1 cellular context compared by ENCODE assay signal in genomic region chr11:83156150-83156995, GRCh38.
TF ChIP-seq lines count a peak whose summit lies in the region.

No MANE protein-coding gene starts in this region.

TF ChIP-seq in K562, 482 proteins besides CTCF, POLR2A, EP300 and RAD21 (continued from another document):
- TF ChIP-seq, protein P1, sequence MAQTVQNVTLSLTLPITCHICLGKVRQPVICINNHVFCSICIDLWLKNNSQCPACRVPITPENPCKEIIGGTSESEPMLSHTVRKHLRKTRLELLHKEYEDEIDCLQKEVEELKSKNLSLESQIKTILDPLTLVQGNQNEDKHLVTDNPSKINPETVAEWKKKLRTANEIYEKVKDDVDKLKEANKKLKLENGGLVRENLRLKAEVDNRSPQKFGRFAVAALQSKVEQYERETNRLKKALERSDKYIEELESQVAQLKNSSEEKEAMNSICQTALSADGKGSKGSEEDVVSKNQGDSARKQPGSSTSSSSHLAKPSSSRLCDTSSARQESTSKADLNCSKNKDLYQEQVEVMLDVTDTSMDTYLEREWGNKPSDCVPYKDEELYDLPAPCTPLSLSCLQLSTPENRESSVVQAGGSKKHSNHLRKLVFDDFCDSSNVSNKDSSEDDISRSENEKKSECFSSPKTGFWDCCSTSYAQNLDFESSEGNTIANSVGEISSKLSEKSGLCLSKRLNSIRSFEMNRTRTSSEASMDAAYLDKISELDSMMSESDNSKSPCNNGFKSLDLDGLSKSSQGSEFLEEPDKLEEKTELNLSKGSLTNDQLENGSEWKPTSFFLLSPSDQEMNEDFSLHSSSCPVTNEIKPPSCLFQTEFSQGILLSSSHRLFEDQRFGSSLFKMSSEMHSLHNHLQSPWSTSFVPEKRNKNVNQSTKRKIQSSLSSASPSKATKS (CRISPR knock-in tag; IDR thresholded peaks at IDR 0.05), result no peak
- no peak for TF ChIP-seq NR2C2 (CRISPR knock-in tag; IDR thresholded peaks at IDR 0.05)
- peak; percentile 39 for TF ChIP-seq NR2C2 (tag; IDR thresholded peaks at IDR 0.05)
- TF ChIP-seq ZNF165 (CRISPR knock-in tag; IDR thresholded peaks at IDR 0.05; ENCODE audit: borderline replicate concordance), result no peak
- TF ChIP-seq, protein P2, sequence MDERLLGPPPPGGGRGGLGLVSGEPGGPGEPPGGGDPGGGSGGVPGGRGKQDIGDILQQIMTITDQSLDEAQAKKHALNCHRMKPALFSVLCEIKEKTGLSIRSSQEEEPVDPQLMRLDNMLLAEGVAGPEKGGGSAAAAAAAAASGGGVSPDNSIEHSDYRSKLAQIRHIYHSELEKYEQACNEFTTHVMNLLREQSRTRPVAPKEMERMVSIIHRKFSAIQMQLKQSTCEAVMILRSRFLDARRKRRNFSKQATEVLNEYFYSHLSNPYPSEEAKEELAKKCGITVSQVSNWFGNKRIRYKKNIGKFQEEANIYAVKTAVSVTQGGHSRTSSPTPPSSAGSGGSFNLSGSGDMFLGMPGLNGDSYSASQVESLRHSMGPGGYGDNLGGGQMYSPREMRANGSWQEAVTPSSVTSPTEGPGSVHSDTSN (CRISPR knock-in tag; IDR thresholded peaks at IDR 0.05; ENCODE audit: low read depth), result peak; percentile 97
- TF ChIP-seq, protein P2 (tag; conservative IDR thresholded peaks at IDR 0.05; ENCODE audit: low read depth), result peak; percentile 99
- TF ChIP-seq ZNF3 (CRISPR knock-in tag; IDR thresholded peaks at IDR 0.05), result no peak
- TF ChIP-seq CHD2 (IDR thresholded peaks at IDR 0.05; ENCODE audit: low read depth, low read length), result peak; percentile 54
- TF ChIP-seq, protein P3, sequence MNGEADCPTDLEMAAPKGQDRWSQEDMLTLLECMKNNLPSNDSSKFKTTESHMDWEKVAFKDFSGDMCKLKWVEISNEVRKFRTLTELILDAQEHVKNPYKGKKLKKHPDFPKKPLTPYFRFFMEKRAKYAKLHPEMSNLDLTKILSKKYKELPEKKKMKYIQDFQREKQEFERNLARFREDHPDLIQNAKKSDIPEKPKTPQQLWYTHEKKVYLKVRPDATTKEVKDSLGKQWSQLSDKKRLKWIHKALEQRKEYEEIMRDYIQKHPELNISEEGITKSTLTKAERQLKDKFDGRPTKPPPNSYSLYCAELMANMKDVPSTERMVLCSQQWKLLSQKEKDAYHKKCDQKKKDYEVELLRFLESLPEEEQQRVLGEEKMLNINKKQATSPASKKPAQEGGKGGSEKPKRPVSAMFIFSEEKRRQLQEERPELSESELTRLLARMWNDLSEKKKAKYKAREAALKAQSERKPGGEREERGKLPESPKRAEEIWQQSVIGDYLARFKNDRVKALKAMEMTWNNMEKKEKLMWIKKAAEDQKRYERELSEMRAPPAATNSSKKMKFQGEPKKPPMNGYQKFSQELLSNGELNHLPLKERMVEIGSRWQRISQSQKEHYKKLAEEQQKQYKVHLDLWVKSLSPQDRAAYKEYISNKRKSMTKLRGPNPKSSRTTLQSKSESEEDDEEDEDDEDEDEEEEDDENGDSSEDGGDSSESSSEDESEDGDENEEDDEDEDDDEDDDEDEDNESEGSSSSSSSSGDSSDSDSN (IDR thresholded peaks at IDR 0.05; ENCODE audit: borderline replicate concordance in 1 of 2, low read depth in 2 of 2, low read length in 2 of 2), result no peak
- TF ChIP-seq FOXJ3 (CRISPR knock-in tag; IDR thresholded peaks at IDR 0.05), result no peak
- peak; percentile 72 for TF ChIP-seq ELF1 (tag; IDR thresholded peaks at IDR 0.05)
- peak; percentile 37 for TF ChIP-seq SP2 (IDR thresholded peaks at IDR 0.05; ENCODE audit: extremely low read depth, low read depth, low read length, poor library complexity, severe bottlenecking)
